27 cellular contexts compared by ENCODE assay signal in genomic region chr18:11736656-11737055, GRCh38. TPM values are rescaled to one million over a fixed set of nuclear protein-coding genes. Genes with fewer than 3 reads are reported as not detected.
DNase-seq lines count a peak whose midpoint lies in the region; ATAC-seq, FAIRE-seq and TF ChIP-seq lines count a peak whose summit lies in the region.
"Had no signal": no experiment of that assay in that cellular context is flagged by ENCODE, and none has a peak within 500 bp of the region (broad histone marks: within the 10 kb centered on the region; RNA-seq: fewer than 3 reads in every experiment).

No MANE protein-coding gene starts in this region.

- FAIRE-seq in bronchial epithelial cell (lab: Jason Lieb, UNC) (no peak), urothelium cell line (lab: Jason Lieb, UNC) (peak; percentile 9)
- FAIRE-seq: GM12891 had no signal

- ATAC-seq in HG03565 (IDR thresholded peaks at IDR 0.05; ENCODE audit: unreplicated experiment): no peak
- no peak for ATAC-seq in GM19324 (IDR thresholded peaks at IDR 0.05; ENCODE audit: low FRiP score, unreplicated experiment)
- ATAC-seq: GM23338 had no signal

- no peaks in the 10 kb centered on the region for H3K27me3 ChIP-seq in bronchial epithelial cell (ENCODE audit: control insufficient read depth, insufficient read depth, low read length)

- DNase-seq in SKM-1 treated with dmso at 0.1 percent for 144 hours (lab: John Stamatoyannopoulos, UW; ENCODE audit: unreplicated experiment) (peak; percentile 23), SKM-1 (lab: John Stamatoyannopoulos, UW; ENCODE audit: unreplicated experiment) (no peak), bronchial epithelial cell (ENCODE audit: low read depth) (peak; percentile 48), foreskin fibroblast (peak; percentile 11 to 15), urothelium cell line (ENCODE audit: low spot score) (no peak), NCI-H2081 treated with DMSO at 0.1 percent for 48 hours (lab: John Stamatoyannopoulos, UW) (no peak)
- DNase-seq: 8988T; ACHN; BE2C; Calu3; CD8-positive, alpha-beta memory T cell; DMS79 treated with DMSO at 0.1 percent for 48 hours; GF-D8; NCI-H1417; NCI-H1694; NCI-H2029 treated with DMSO at 0.1 percent for 48 hours; NCI-H226; NCI-H510A; NCI-H69; RPMI8226; SHP77 treated with DMSO at 0.1 percent for 48 hours; SW 1271 had no signal

- no peak for TF ChIP-seq CTCF in bronchial epithelial cell (IDR thresholded peaks at IDR 0.05; ENCODE audit: insufficient read depth, low read length, severe bottlenecking)
- no peak for TF ChIP-seq CTCF in foreskin fibroblast (IDR thresholded peaks at IDR 0.05; ENCODE audit: low read depth, low read length)

- no peak overlapping the region for H3K4me3 ChIP-seq in bronchial epithelial cell (ENCODE audit: low read depth, low read length)
- no peak overlapping the region for H3K4me3 ChIP-seq in foreskin fibroblast (ENCODE audit: low read depth in 1 of 2, low read length in 2 of 2)
- H3K4me3 ChIP-seq: GM23338, HAP-1 had no signal

- no peaks in the 10 kb centered on the region for H3K36me3 ChIP-seq in bronchial epithelial cell (ENCODE audit: control insufficient read depth, insufficient read depth, low read length)
- H3K36me3 ChIP-seq: BE2C, HAP-1 had no signal

RNA-seq across cellular contexts. Expression of gene GNAL, which starts 47.6 kb away (rescaled TPM):
- total RNA-seq in bronchial epithelial cell: 8.8 and 10.8 TPM in 2 replicates

Comparison
In these comparisons a context has a peak if more than half of its experiments do, and no peak if none do; other contexts are left out.
1. DNase-seq: peak in SKM-1 treated with dmso at 0.1 percent for 144 hours (single experiment), bronchial epithelial cell (single experiment) and foreskin fibroblast (2 of 2); none in SKM-1 (single experiment), urothelium cell line (single experiment) and NCI-H2081 treated with DMSO at 0.1 percent for 48 hours (single experiment).